In the genomic region with DNA sequence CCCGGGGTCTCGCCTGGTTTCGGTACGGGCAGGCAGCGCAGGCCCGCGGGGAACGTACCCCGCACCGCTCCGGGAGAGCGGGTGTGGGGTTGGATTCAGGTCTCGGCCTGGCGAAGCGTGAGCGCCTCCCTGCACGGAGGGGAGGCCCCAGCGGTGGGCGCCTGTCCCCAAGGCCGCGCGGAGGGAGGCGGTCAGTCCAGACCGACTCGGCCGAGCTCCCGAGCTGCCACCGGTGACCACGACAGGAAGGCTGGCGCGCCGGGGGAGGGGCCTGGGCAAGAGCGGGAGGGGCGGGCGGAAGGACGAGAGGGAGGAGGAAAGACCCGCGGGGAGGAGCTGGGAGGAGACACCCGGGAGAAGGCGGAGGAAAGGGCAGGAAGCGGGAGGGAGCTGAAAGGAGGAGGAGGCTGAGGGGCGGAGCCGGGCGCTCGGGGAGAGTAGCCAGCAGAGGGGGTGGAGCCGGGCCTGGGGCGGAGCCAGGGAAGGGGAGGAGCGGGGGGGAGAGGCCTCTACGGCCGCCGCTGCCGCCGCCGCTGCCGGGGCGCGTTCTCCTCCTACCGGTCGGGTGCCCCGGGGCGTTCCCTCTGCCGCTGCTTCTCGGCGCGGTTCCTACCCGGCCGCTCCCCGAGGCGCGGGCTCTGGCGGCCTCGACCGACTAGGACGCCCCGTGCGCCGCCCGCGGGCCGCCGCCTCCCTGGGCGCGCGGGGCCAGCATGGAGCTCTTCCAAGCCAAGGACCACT, we compare ENCODE assay signal across 1 cellular context.
TF ChIP-seq lines count a peak whose summit lies in the region.

A gene with protein sequence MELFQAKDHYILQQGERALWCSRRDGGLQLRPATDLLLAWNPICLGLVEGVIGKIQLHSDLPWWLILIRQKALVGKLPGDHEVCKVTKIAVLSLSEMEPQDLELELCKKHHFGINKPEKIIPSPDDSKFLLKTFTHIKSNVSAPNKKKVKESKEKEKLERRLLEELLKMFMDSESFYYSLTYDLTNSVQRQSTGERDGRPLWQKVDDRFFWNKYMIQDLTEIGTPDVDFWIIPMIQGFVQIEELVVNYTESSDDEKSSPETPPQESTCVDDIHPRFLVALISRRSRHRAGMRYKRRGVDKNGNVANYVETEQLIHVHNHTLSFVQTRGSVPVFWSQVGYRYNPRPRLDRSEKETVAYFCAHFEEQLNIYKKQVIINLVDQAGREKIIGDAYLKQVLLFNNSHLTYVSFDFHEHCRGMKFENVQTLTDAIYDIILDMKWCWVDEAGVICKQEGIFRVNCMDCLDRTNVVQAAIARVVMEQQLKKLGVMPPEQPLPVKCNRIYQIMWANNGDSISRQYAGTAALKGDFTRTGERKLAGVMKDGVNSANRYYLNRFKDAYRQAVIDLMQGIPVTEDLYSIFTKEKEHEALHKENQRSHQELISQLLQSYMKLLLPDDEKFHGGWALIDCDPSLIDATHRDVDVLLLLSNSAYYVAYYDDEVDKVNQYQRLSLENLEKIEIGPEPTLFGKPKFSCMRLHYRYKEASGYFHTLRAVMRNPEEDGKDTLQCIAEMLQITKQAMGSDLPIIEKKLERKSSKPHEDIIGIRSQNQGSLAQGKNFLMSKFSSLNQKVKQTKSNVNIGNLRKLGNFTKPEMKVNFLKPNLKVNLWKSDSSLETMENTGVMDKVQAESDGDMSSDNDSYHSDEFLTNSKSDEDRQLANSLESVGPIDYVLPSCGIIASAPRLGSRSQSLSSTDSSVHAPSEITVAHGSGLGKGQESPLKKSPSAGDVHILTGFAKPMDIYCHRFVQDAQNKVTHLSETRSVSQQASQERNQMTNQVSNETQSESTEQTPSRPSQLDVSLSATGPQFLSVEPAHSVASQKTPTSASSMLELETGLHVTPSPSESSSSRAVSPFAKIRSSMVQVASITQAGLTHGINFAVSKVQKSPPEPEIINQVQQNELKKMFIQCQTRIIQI (plus strand): TSS at position 501 of the 741 bp plus-strand sequence. CDS start 213 bp downstream, at position 714.

TF ChIP-seq in K562, 482 proteins besides CTCF, POLR2A, EP300 and RAD21 (continued from another document and continues in another):
- TF ChIP-seq U2AF1 (optimal IDR thresholded peaks at IDR 0.05; ENCODE audit: low read depth, low read length) (no peak), MYC (IDR thresholded peaks at IDR 0.05; ENCODE audit: low read depth, low read length) (peak; percentile 3; the same call in 1 of the 2 replicates), MYC (CRISPR knock-in tag; IDR thresholded peaks at IDR 0.05; ENCODE audit: borderline replicate concordance, low read depth) (peak; percentile 63; the same call in 1 of the 2 replicates), SRF (CRISPR knock-in tag; IDR thresholded peaks at IDR 0.05) (peak in 1 of 2 experiments; percentile 53; a peak in 1 of 4 replicates), TOE1 (IDR thresholded peaks at IDR 0.05; ENCODE audit: borderline replicate concordance) (0 out of 2 replicates have a peak, but pooled peaks have one; percentile 48), TOE1 (CRISPR knock-in tag; IDR thresholded peaks at IDR 0.05; ENCODE audit: borderline replicate concordance, low read depth) (no peak), GABPA (tag; conservative IDR thresholded peaks at IDR 0.05; ENCODE audit: low read depth) (peak; percentile 73), ILF3 (IDR thresholded peaks at IDR 0.05; ENCODE audit: borderline replicate concordance) (no peak), POLR2G (IDR thresholded peaks at IDR 0.05; ENCODE audit: low read depth, low read length) (peak; percentile 91), ZBED1 (IDR thresholded peaks at IDR 0.05) (no peak), PHF8 (IDR thresholded peaks at IDR 0.05; ENCODE audit: borderline replicate concordance, low read length) (peak; percentile 91), NCOR1 (IDR thresholded peaks at IDR 0.05) (no peak), SREBF2 (CRISPR knock-in tag; IDR thresholded peaks at IDR 0.05) (no peak), CREBBP (IDR thresholded peaks at IDR 0.05; ENCODE audit: low read depth, low read length) (no peak), TBP (optimal IDR thresholded peaks at IDR 0.05; ENCODE audit: low read depth, low read length) (peak; percentile 31), CREB1 (IDR thresholded peaks at IDR 0.05) (no peak), CREB1 (CRISPR knock-in tag; IDR thresholded peaks at IDR 0.05) (peak; percentile 30; the same call in 1 of the 2 replicates), OTX1 (CRISPR knock-in tag; IDR thresholded peaks at IDR 0.05) (peak; percentile 56; the same call in 1 of the 2 replicates), RBM14 (IDR thresholded peaks at IDR 0.05; ENCODE audit: borderline replicate concordance, insufficient read depth, low read depth, low read length) (no peak), JUND (IDR thresholded peaks at IDR 0.05; ENCODE audit: borderline replicate concordance, low read depth, low read length) (0 out of 2 replicates have a peak, but pooled peaks have one; percentile 4), JUND (tag; IDR thresholded peaks at IDR 0.05; ENCODE audit: borderline replicate concordance, low read depth, low read length) (no peak), TRIM28 (IDR thresholded peaks at IDR 0.05) (no peak), NRF1 (conservative IDR thresholded peaks at IDR 0.05 in 1 of 2, IDR thresholded peaks at IDR 0.05 in 1 of 2) (peak; percentile 57 to 68), HMGN3 (IDR thresholded peaks at IDR 0.05; ENCODE audit: borderline replicate concordance, extremely low read depth, insufficient read length, low read depth, low read length) (peak; percentile 38), ZNF324 (CRISPR knock-in tag; IDR thresholded peaks at IDR 0.05) (no peak), TFAM (CRISPR knock-in tag; conservative IDR thresholded peaks at IDR 0.05) (no peak), YY1 (IDR thresholded peaks at IDR 0.05; ENCODE audit: borderline replicate concordance in 1 of 3, control insufficient read depth in 1 of 3, extremely low read depth in 1 of 3, insufficient read depth in 3 of 3, insufficient read length in 1 of 3, insufficient replicate concordance in 2 of 3, low read depth in 1 of 3, low read length in 2 of 3) (peak in 1 of 3 experiments; percentile 37), ELF1 (tag; IDR thresholded peaks at IDR 0.05) (0 out of 2 replicates have a peak, but pooled peaks have one; percentile 42), MTA1 (IDR thresholded peaks at IDR 0.05; ENCODE audit: borderline replicate concordance) (0 out of 2 replicates have a peak, but pooled peaks have one; percentile 1), MTA3 (IDR thresholded peaks at IDR 0.05; ENCODE audit: borderline replicate concordance) (no peak; the same call in 1 of the 2 replicates), SREBF1 (IDR thresholded peaks at IDR 0.05; ENCODE audit: borderline replicate concordance, low read depth, low read length) (no peak), ZNF561 (CRISPR knock-in tag; conservative IDR thresholded peaks at IDR 0.05) (no peak), PYGO2 (tag; IDR thresholded peaks at IDR 0.05) (no peak), KDM5B (IDR thresholded peaks at IDR 0.05; ENCODE audit: insufficient replicate concordance, low read depth, low read length) (peak; percentile 36), CBX1 (IDR thresholded peaks at IDR 0.05; ENCODE audit: low read depth) (0 out of 2 replicates have a peak, but pooled peaks have one; percentile 17), ZFP30 (CRISPR knock-in tag; IDR thresholded peaks at IDR 0.05; ENCODE audit: borderline replicate concordance) (no peak), RB1 (IDR thresholded peaks at IDR 0.05; ENCODE audit: low read depth) (peak; percentile 51; the same call in 1 of the 2 replicates)
- TF ChIP-seq, protein P1, sequence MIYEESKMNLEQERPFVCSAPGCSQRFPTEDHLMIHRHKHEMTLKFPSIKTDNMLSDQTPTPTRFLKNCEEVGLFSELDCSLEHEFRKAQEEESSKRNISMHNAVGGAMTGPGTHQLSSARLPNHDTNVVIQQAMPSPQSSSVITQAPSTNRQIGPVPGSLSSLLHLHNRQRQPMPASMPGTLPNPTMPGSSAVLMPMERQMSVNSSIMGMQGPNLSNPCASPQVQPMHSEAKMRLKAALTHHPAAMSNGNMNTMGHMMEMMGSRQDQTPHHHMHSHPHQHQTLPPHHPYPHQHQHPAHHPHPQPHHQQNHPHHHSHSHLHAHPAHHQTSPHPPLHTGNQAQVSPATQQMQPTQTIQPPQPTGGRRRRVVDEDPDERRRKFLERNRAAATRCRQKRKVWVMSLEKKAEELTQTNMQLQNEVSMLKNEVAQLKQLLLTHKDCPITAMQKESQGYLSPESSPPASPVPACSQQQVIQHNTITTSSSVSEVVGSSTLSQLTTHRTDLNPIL (CRISPR knock-in tag; IDR thresholded peaks at IDR 0.05) = no peak
- TF ChIP-seq, protein P2, sequence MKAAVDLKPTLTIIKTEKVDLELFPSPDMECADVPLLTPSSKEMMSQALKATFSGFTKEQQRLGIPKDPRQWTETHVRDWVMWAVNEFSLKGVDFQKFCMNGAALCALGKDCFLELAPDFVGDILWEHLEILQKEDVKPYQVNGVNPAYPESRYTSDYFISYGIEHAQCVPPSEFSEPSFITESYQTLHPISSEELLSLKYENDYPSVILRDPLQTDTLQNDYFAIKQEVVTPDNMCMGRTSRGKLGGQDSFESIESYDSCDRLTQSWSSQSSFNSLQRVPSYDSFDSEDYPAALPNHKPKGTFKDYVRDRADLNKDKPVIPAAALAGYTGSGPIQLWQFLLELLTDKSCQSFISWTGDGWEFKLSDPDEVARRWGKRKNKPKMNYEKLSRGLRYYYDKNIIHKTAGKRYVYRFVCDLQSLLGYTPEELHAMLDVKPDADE (conservative IDR thresholded peaks at IDR 0.05; ENCODE audit: control insufficient read depth, low read depth, low read length) = peak; percentile 48; the same call in 1 of the 2 replicates
- TF ChIP-seq, protein P3, sequence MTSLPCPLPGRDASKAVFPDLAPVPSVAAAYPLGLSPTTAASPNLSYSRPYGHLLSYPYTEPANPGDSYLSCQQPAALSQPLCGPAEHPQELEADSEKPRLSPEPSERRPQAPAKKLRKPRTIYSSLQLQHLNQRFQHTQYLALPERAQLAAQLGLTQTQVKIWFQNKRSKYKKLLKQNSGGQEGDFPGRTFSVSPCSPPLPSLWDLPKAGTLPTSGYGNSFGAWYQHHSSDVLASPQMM (CRISPR knock-in tag; IDR thresholded peaks at IDR 0.05) = no peak
- TF ChIP-seq, protein P4, sequence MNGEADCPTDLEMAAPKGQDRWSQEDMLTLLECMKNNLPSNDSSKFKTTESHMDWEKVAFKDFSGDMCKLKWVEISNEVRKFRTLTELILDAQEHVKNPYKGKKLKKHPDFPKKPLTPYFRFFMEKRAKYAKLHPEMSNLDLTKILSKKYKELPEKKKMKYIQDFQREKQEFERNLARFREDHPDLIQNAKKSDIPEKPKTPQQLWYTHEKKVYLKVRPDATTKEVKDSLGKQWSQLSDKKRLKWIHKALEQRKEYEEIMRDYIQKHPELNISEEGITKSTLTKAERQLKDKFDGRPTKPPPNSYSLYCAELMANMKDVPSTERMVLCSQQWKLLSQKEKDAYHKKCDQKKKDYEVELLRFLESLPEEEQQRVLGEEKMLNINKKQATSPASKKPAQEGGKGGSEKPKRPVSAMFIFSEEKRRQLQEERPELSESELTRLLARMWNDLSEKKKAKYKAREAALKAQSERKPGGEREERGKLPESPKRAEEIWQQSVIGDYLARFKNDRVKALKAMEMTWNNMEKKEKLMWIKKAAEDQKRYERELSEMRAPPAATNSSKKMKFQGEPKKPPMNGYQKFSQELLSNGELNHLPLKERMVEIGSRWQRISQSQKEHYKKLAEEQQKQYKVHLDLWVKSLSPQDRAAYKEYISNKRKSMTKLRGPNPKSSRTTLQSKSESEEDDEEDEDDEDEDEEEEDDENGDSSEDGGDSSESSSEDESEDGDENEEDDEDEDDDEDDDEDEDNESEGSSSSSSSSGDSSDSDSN (IDR thresholded peaks at IDR 0.05; ENCODE audit: borderline replicate concordance in 1 of 2, low read depth in 2 of 2, low read length in 2 of 2) = peak; percentile 55 to 82; a peak in 2 of 4 replicates
- TF ChIP-seq, protein P5, sequence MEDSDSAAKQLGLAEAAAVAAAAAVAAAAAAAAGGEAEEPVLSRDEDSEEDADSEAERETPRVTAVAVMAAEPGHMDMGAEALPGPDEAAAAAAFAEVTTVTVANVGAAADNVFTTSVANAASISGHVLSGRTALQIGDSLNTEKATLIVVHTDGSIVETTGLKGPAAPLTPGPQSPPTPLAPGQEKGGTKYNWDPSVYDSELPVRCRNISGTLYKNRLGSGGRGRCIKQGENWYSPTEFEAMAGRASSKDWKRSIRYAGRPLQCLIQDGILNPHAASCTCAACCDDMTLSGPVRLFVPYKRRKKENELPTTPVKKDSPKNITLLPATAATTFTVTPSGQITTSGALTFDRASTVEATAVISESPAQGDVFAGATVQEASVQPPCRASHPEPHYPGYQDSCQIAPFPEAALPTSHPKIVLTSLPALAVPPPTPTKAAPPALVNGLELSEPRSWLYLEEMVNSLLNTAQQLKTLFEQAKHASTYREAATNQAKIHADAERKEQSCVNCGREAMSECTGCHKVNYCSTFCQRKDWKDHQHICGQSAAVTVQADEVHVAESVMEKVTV (CRISPR knock-in tag; IDR thresholded peaks at IDR 0.05) = 0 out of 2 replicates have a peak, but pooled peaks have one; percentile 3
- TF ChIP-seq, protein P6, sequence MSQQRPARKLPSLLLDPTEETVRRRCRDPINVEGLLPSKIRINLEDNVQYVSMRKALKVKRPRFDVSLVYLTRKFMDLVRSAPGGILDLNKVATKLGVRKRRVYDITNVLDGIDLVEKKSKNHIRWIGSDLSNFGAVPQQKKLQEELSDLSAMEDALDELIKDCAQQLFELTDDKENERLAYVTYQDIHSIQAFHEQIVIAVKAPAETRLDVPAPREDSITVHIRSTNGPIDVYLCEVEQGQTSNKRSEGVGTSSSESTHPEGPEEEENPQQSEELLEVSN (IDR thresholded peaks at IDR 0.05; ENCODE audit: borderline replicate concordance in 1 of 2, extremely low read depth in 1 of 2, insufficient read depth in 1 of 2, insufficient read length in 1 of 2, low read depth in 1 of 2, low read length in 1 of 2, poor library complexity in 1 of 2, severe bottlenecking in 1 of 2) = peak in 1 of 2 experiments; percentile 65
- TF ChIP-seq, protein P7, sequence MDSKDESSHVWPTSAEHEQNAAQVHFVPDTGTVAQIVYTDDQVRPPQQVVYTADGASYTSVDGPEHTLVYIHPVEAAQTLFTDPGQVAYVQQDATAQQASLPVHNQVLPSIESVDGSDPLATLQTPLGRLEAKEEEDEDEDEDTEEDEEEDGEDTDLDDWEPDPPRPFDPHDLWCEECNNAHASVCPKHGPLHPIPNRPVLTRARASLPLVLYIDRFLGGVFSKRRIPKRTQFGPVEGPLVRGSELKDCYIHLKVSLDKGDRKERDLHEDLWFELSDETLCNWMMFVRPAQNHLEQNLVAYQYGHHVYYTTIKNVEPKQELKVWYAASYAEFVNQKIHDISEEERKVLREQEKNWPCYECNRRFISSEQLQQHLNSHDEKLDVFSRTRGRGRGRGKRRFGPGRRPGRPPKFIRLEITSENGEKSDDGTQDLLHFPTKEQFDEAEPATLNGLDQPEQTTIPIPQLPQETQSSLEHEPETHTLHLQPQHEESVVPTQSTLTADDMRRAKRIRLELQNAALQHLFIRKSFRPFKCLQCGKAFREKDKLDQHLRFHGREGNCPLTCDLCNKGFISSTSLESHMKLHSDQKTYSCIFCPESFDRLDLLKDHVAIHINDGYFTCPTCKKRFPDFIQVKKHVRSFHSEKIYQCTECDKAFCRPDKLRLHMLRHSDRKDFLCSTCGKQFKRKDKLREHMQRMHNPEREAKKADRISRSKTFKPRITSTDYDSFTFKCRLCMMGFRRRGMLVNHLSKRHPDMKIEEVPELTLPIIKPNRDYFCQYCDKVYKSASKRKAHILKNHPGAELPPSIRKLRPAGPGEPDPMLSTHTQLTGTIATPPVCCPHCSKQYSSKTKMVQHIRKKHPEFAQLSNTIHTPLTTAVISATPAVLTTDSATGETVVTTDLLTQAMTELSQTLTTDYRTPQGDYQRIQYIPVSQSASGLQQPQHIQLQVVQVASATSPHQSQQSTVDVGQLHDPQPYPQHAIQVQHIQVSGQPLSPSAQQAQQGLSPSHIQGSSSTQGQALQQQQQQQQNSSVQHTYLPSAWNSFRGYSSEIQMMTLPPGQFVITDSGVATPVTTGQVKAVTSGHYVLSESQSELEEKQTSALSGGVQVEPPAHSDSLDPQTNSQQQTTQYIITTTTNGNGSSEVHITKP (IDR thresholded peaks at IDR 0.05; ENCODE audit: partially characterized antibody) = no peak
